Comparison of ENCODE assay signal across 8 cellular contexts in the genomic region with DNA sequence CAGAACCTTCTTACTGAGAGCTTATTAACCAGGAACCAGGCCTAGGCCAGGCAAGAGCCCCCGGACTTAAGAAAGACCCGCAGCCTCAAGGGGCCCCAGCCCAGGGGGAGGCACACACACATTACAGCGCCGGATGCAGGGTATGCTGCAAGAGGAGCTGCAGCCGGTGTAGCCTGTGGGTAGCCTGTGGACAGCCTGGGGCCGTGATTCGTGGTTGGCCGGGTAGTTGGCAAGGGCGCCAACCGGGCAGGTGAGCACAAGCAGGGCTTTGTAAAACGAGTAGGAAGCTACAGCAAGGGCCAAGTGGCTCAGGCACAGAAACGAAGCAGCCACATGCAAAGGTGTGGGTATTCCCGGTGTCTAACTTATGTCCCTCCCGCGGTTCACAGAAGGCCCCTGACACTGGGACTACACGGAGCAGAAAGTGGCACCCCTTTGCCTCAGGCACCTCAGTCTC. TPM values are rescaled to one million over a fixed set of nuclear protein-coding genes. Genes with fewer than 3 reads are reported as not detected.
DNase-seq lines count a peak whose midpoint lies in the region; ATAC-seq and TF ChIP-seq lines count a peak whose summit lies in the region.

No MANE protein-coding gene starts in this region.

- H3K36me3 ChIP-seq in heart left ventricle (peaks cover 0 to 14% (median 11%) of the 10 kb centered on the region in 9 donors), suprapubic skin (peaks cover 6% of the 10 kb centered on the region)

- H3K9me3 ChIP-seq in heart left ventricle = no peaks in the 10 kb centered on the region
- H3K9me3 ChIP-seq in suprapubic skin = no peaks in the 10 kb centered on the region

- H3K27ac ChIP-seq in VCaP (peak overlapping the region; percentile 82), heart left ventricle (peak overlapping the region in 3 of 12 donors; percentile 21 to 79 (median 70)), suprapubic skin (peak overlapping the region; percentile 83)

- H3K4me3 Mint-ChIP-seq in activated T-cell treated with anti-CD3 and anti-CD28 coated beads, Interleukin-2, amount 50 U/mL, for 4 hours = peak overlapping the region; percentile 75

- H3K4me1 ChIP-seq in heart left ventricle (peaks cover 0 to 24% (median 11%) of the 10 kb centered on the region in 12 donors), suprapubic skin (peaks cover 54% of the 10 kb centered on the region)

- no peak for DNase-seq in activated T-cell treated with anti-CD3 and anti-CD28 coated beads, Interleukin-2, amount 50 U/mL, for 4 hours
- DNase-seq in activated T-cell treated with anti-CD3 and anti-CD28 coated beads, Interleukin-2, amount 50 U/mL, for 1 hour = no peak
- DNase-seq in heart left ventricle = no peak
- peak in 1 of 2 donors; percentile 83 for DNase-seq in suprapubic skin (ENCODE audit: low spot score in 2 of 2)
- no peak for DNase-seq in activated CD4-positive, CD25-positive, alpha-beta regulatory T cell (lab: John Stamatoyannopoulos, UW)
- no peak for DNase-seq in HuH-7 (ENCODE audit: low spot score)

- H3K4me3 ChIP-seq in heart left ventricle (peak overlapping the region in 11 of 12 donors; percentile 40 to 72 (median 58)), suprapubic skin (peak overlapping the region; percentile 58)

- ATAC-seq in activated T-cell treated with anti-CD3 and anti-CD28 coated beads, Interleukin-2, amount 50 U/mL, for 4 hours = peak; percentile 1 to 13
- ATAC-seq in HG03039 (IDR thresholded peaks at IDR 0.05; ENCODE audit: unreplicated experiment) (peak; percentile 13), heart left ventricle (peak in 2 of 4 donors; percentile 2 to 8)

- H3K27me3 ChIP-seq in heart left ventricle (no peaks in the 10 kb centered on the region), suprapubic skin (no peaks in the 10 kb centered on the region)

- intact Hi-C loops in heart left ventricle (cut with DNase I) = loop anchor here in 1 of 10 donors (10.0 kb wide), 1 partner anchor 131 kb away; a partner anchor contains a TSS

- H3K9me3 Mint-ChIP-seq in activated T-cell treated with anti-CD3 and anti-CD28 coated beads, Interleukin-2, amount 50 U/mL, for 4 hours = no peaks in the 10 kb centered on the region

- WGBS in heart left ventricle, 4 donors = 58 to 80% (median 60%) methylated on average over 3 to 16 of the region's 16 CpGs
- no CpG with 5 or more reads among the region's 16 CpGs for WGBS in suprapubic skin

- TF ChIP-seq POLR2A in heart left ventricle (IDR thresholded peaks at IDR 0.05) (no peak), suprapubic skin (IDR thresholded peaks at IDR 0.05) (no peak)

- no peak for TF ChIP-seq CTCF in VCaP (conservative IDR thresholded peaks at IDR 0.05)
- no peak for TF ChIP-seq CTCF in heart left ventricle (IDR thresholded peaks at IDR 0.05)
- TF ChIP-seq CTCF in suprapubic skin (IDR thresholded peaks at IDR 0.05) = no peak

- H3K36me3 Mint-ChIP-seq in activated T-cell treated with anti-CD3 and anti-CD28 coated beads, Interleukin-2, amount 50 U/mL, for 4 hours (ENCODE audit: insufficient read depth) = peaks cover 16% of the 10 kb centered on the region

- no peak for TF ChIP-seq EP300 in suprapubic skin (IDR thresholded peaks at IDR 0.05)

- no peaks in the 10 kb centered on the region for H3K27me3 Mint-ChIP-seq in activated T-cell treated with anti-CD3 and anti-CD28 coated beads, Interleukin-2, amount 50 U/mL, for 4 hours (ENCODE audit: low read depth)

- peaks cover 6% of the 10 kb centered on the region for H3K4me1 Mint-ChIP-seq in activated T-cell treated with anti-CD3 and anti-CD28 coated beads, Interleukin-2, amount 50 U/mL, for 4 hours (ENCODE audit: low read depth)

RNA-seq across cellular contexts. Expression of a gene that starts 40.6 kb away (rescaled TPM):
- under 1 TPM; 0.10 to 0.16 (median 0.11) TPM for total RNA-seq in activated T-cell treated with anti-CD3 and anti-CD28 coated beads, Interleukin-2, amount 50 U/mL, for 4 hours
- total RNA-seq in heart left ventricle = 10 to 100 TPM in 1 of 9 donors, 1 to 10 TPM in 8; 4.3 to 12.1 (median 6.5) TPM
- polyA plus RNA-seq in heart left ventricle = 1 to 10 TPM; 6.3 to 9.4 TPM
- total RNA-seq in suprapubic skin = 1 to 10 TPM; 1.8 to 7.9 (median 5.5) TPM
